ENCODE assay signal across 12 cellular contexts in the genomic region with DNA sequence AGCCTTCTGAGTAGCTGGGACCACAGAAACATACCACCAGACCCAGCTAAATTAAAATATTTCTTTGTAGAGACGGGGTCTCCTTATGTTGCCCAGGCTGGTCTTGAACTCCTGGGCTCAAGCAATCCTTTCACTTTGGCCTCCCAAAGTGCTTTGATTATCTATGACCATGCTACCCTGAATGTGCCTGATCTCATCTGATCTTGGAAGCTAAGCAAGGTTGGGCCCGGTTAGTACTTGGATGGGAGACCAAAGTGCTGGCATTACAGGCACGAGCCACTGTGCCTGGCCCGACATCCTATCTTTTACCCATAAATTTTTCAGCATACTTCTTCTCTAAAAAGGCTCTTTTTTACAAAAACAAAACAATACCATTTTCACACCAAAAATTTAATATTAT.
"Had no signal": no experiment of that assay in that cellular context is flagged by ENCODE, and none has a peak within 500 bp of the region (broad histone marks: within the 10 kb centered on the region; RNA-seq: fewer than 3 reads in every experiment).

No MANE protein-coding gene starts in this region.

- H3K36me3 ChIP-seq: adrenal gland had no signal

- FAIRE-seq: small intestine had no signal

- H3K27me3 Mint-ChIP-seq: activated CD4-positive, alpha-beta memory T cell treated with anti-CD3 and anti-CD28 coated beads for 36 hours; dendritic cell treated with granulocyte-macrophage colony-stimulating factor and Interleukin-4, amounts not matched to agents 40 ng/mL and 50 ng/mL, for 4 days had no signal

- H3K9me3 ChIP-seq: adrenal gland, lower lobe of right lung, SK-N-SH, tibial nerve had no signal

- H3K27ac ChIP-seq: adrenal gland, tibial nerve had no signal

- DNase-seq: activated CD4-positive, alpha-beta memory T cell treated with anti-CD3 and anti-CD28 coated beads for 36 hours; activated gamma-delta T cell treated with Interleukin-2 at 50 U/mL for 16 hours; activated T-cell treated with anti-CD3 and anti-CD28 coated beads, Interleukin-2, amount 50 U/mL, for 48 hours; adrenal gland; cerebellar nuclear complex; left cardiac atrium; lower lobe of right lung; SK-N-SH; small intestine had no signal

- H3K27ac Mint-ChIP-seq: activated CD4-positive, alpha-beta memory T cell treated with anti-CD3 and anti-CD28 coated beads for 36 hours; dendritic cell treated with granulocyte-macrophage colony-stimulating factor and Interleukin-4, amounts not matched to agents 40 ng/mL and 50 ng/mL, for 4 days; T-helper 1 cell treated with Interleukin-12 subunit alpha and Interleukin-12 subunit beta and Interleukin-4 antibody, amounts not matched to agents 30 μg/mL and 1 μg/mL, for 36 hours had no signal

- H3K4me3 ChIP-seq: adrenal gland, tibial nerve had no signal

- H3K27me3 ChIP-seq: adrenal gland, tibial nerve had no signal

- ATAC-seq: left cardiac atrium, lower lobe of right lung had no signal

- H3K4me2 ChIP-seq: SK-N-SH had no signal

- H3K9ac ChIP-seq: SK-N-SH had no signal

- H3K4me1 ChIP-seq: lower lobe of right lung, tibial nerve had no signal

- H3K4me3 Mint-ChIP-seq: activated CD4-positive, alpha-beta memory T cell treated with anti-CD3 and anti-CD28 coated beads for 36 hours; dendritic cell treated with granulocyte-macrophage colony-stimulating factor and Interleukin-4, amounts not matched to agents 40 ng/mL and 50 ng/mL, for 4 days; T-helper 1 cell treated with Interleukin-12 subunit alpha and Interleukin-12 subunit beta and Interleukin-4 antibody, amounts not matched to agents 30 μg/mL and 1 μg/mL, for 36 hours had no signal

- H3K9me3 Mint-ChIP-seq: activated CD4-positive, alpha-beta memory T cell treated with anti-CD3 and anti-CD28 coated beads for 36 hours had no signal
